ENCODE assay signal across 9 cellular contexts in the genomic region with DNA sequence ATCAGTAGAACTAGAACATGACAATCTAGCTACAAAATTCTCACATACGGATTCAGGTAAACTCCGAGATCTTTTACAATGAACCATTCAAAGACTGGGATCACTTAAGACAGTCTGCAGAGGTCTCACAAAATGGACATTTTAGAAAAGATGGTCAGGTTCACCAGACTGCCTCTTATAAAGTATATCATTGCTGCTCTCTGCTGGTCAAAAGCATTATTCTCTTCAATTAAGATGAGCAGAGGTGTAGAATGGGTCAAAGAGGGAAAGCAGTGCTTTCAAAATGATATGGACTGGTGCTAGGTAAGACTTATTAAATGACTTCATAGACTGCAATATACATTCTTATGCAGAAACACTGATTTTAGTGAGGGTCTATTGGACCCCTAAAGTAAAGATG.
DNase-seq lines count a peak whose midpoint lies in the region; ATAC-seq and TF ChIP-seq lines count a peak whose summit lies in the region.
"Had no signal": no experiment of that assay in that cellular context is flagged by ENCODE, and none has a peak within 500 bp of the region (broad histone marks: within the 10 kb centered on the region; RNA-seq: fewer than 3 reads in every experiment).

No MANE protein-coding gene starts in this region.

- no peaks in the 10 kb centered on the region for H3K27me3 Mint-ChIP-seq in activated T-cell treated with anti-CD3 and anti-CD28 coated beads, Interleukin-2, amount 50 U/mL, for 24 hours

- no peak overlapping the region for H3K27ac ChIP-seq in liver (ENCODE audit: low read depth in 1 of 2, low read length in 2 of 2)

- H3K9me3 ChIP-seq in liver (ENCODE audit: control insufficient read depth in 4 of 4, low read length in 3 of 4): no peaks in the 10 kb centered on the region

- no peaks in the 10 kb centered on the region for H3K36me3 ChIP-seq in liver (ENCODE audit: control insufficient read depth in 4 of 4, insufficient read depth in 3 of 4, low read depth in 1 of 4, low read length in 3 of 4)

- no peak overlapping the region for H3K9ac ChIP-seq in liver (ENCODE audit: low read depth in 1 of 2, low read length in 2 of 2)

- in situ Hi-C loops in astrocyte of the spinal cord (cut with HindIII; ENCODE audit: low sequenced_read_pairs): no loop called here

- WGBS in liver: 81% methylated on average over 2 of the region's 2 CpGs

- TF ChIP-seq CTCF in astrocyte of the spinal cord (IDR thresholded peaks at IDR 0.05; ENCODE audit: low read depth, low read length) (peak; percentile 16), liver (IDR thresholded peaks at IDR 0.05; ENCODE audit: low read depth, low read length, missing input control) (no peak)

- H3K4me1 Mint-ChIP-seq in activated T-cell treated with anti-CD3 and anti-CD28 coated beads, Interleukin-2, amount 50 U/mL, for 24 hours (ENCODE audit: low read depth): no peaks in the 10 kb centered on the region

- H3K4me1 ChIP-seq in liver (ENCODE audit: control insufficient read depth in 4 of 4, insufficient read depth in 4 of 4, low read length in 3 of 4): no peaks in the 10 kb centered on the region

- no peak overlapping the region for H3K4me3 Mint-ChIP-seq in activated T-cell treated with anti-CD3 and anti-CD28 coated beads, Interleukin-2, amount 50 U/mL, for 24 hours
- H3K4me3 Mint-ChIP-seq: activated T-cell treated with anti-CD3 and anti-CD28 coated beads, Interleukin-2, amount 50 U/mL, for 4 hours had no signal

- peaks cover 8% of the 10 kb centered on the region for H3K9me3 Mint-ChIP-seq in activated T-cell treated with anti-CD3 and anti-CD28 coated beads, Interleukin-2, amount 50 U/mL, for 24 hours
- H3K9me3 Mint-ChIP-seq: activated T-cell treated with anti-CD3 and anti-CD28 coated beads, Interleukin-2, amount 50 U/mL, for 4 hours had no signal

- no peak for ATAC-seq in HG02840 (IDR thresholded peaks at IDR 0.05; ENCODE audit: low FRiP score, unreplicated experiment)
- ATAC-seq: activated T-cell treated with anti-CD3 and anti-CD28 coated beads, Interleukin-2, amount 50 U/mL, for 4 hours had no signal

- TF ChIP-seq RAD21 in liver (IDR thresholded peaks at IDR 0.05): peak; percentile 10 to 22

- peaks cover 0 to 9% (median 0%) of the 10 kb centered on the region in 4 donors for H3K27me3 ChIP-seq in liver (ENCODE audit: control insufficient read depth in 4 of 4, insufficient read depth in 4 of 4, low read length in 3 of 4)

- no peaks in the 10 kb centered on the region for H3K36me3 Mint-ChIP-seq in activated T-cell treated with anti-CD3 and anti-CD28 coated beads, Interleukin-2, amount 50 U/mL, for 24 hours (ENCODE audit: low read depth)

- H3K27ac Mint-ChIP-seq in activated T-cell treated with anti-CD3 and anti-CD28 coated beads, Interleukin-2, amount 50 U/mL, for 24 hours: no peak overlapping the region

- DNase-seq in DMS53 (lab: John Stamatoyannopoulos, UW): peak; percentile 88
- DNase-seq in NCI-H1105 treated with DMSO at 0.1 percent for 48 hours (lab: John Stamatoyannopoulos, UW): peak; percentile 43
- peak; percentile 35 for DNase-seq in astrocyte of the spinal cord (ENCODE audit: low read depth, low spot score)
- no peak for DNase-seq in HuH-7.5 (ENCODE audit: low spot score)
- no peak for DNase-seq in activated T-cell treated with anti-CD3 and anti-CD28 coated beads, Interleukin-2, amount 50 U/mL, for 24 hours
- DNase-seq in 8988T: no peak
- DNase-seq: activated T-cell treated with anti-CD3 and anti-CD28 coated beads, Interleukin-2, amount 50 U/mL, for 4 hours had no signal

- H3K4me3 ChIP-seq in astrocyte of the spinal cord (ENCODE audit: low read depth, low read length) (no peak overlapping the region), liver (ENCODE audit: low read depth in 1 of 3, low read length in 3 of 3) (no peak overlapping the region)

TF ChIP-seq in liver, 16 proteins besides CTCF, POLR2A, EP300 and RAD21:
- TF ChIP-seq SP1 (IDR thresholded peaks at IDR 0.05): no peak
- TF ChIP-seq NR2F2 (IDR thresholded peaks at IDR 0.05): no peak
- TF ChIP-seq, protein P1, sequence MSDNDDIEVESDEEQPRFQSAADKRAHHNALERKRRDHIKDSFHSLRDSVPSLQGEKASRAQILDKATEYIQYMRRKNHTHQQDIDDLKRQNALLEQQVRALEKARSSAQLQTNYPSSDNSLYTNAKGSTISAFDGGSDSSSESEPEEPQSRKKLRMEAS (IDR thresholded peaks at IDR 0.05): no peak
- TF ChIP-seq FOXA1 (IDR thresholded peaks at IDR 0.05): no peak

Comparison
In these comparisons a context has a peak if more than half of its experiments do, and no peak if none do; other contexts are left out.
1. DNase-seq: peak in DMS53 (single experiment), NCI-H1105 treated with DMSO at 0.1 percent for 48 hours (single experiment) and astrocyte of the spinal cord (single experiment); none in HuH-7.5 (single experiment), activated T-cell treated with anti-CD3 and anti-CD28 coated beads, Interleukin-2, amount 50 U/mL, for 24 hours (single experiment) and 8988T (single experiment).